In the genomic region with DNA sequence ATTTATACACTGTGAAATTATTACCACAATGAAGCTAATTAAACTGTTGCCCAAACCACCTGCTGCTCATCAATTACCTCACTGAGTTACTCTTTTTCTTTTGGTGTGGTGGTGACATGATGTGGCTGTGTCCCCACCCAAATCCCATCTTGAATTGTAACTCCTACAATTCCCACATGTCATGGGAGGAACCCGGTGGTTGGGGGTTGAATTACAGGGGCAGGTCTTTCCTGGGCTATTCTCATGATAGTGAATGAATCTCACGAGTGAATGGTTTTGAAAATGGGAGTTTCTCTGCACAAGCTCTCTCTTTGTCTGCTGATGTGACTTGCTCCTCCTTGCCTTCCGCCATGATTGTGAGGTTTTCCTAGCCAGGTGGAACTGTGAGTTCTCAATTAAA, we compare ENCODE assay signal across 20 cellular contexts.
"Had no signal": no experiment of that assay in that cellular context is flagged by ENCODE, and none has a peak within 500 bp of the region (broad histone marks: within the 10 kb centered on the region; RNA-seq: fewer than 3 reads in every experiment).

No MANE protein-coding gene starts in this region.

- H3K4me3 ChIP-seq: SK-N-MC had no signal

- DNase-seq: activated CD4-positive, alpha-beta memory T cell treated with anti-CD3 and anti-CD28 coated beads, Interleukin-2, amount 10 ng/mL, durations not matched to agents 7 days and 5 days; activated CD4-positive, alpha-beta T cell treated with anti-CD3 and anti-CD28 coated beads, Interleukin-2, amount 50 U/mL, for 1 hour; activated CD4-positive, CD25-positive, alpha-beta regulatory T cell; activated gamma-delta T cell treated with Interleukin-2 at 50 U/mL for 16 hours; activated naive CD4-positive, alpha-beta T cell treated with anti-CD3 and anti-CD28 coated beads, Interleukin-2, amount 10 ng/mL, durations not matched to agents 7 days and 5 days; activated naive CD8-positive, alpha-beta T cell treated with anti-CD3 and anti-CD28 coated beads for 36 hours; activated T-cell treated with anti-CD3 and anti-CD28 coated beads for 4 hours; activated T-cell treated with anti-CD3 and anti-CD28 coated beads, Interleukin-2, amount 50 U/mL, for 72 hours; cerebellar nuclear complex; NCI-H1092; NCI-H1417; NCI-H1930; NCI-H345; NCI-H510A; NCI-H526 treated with DMSO at 0.1 percent for 48 hours; T-cell; T-helper 2 cell; T1000 had no signal

- ATAC-seq: activated T-cell treated with anti-CD3 and anti-CD28 coated beads, Interleukin-2, amount 50 U/mL, for 72 hours; T-cell had no signal

- H3K4me2 ChIP-seq: KMS-11 had no signal

- H3K27ac ChIP-seq: KMS-11, SK-N-MC had no signal

- H3K9ac ChIP-seq: KMS-11 had no signal
